ENCODE assay signal across 15 cellular contexts in genomic region chr18:23291456-23292205, GRCh38.
DNase-seq lines count a peak whose midpoint lies in the region; ATAC-seq and TF ChIP-seq lines count a peak whose summit lies in the region.
"Had no signal": no experiment of that assay in that cellular context is flagged by ENCODE, and none has a peak within 500 bp of the region (broad histone marks: within the 10 kb centered on the region; RNA-seq: fewer than 3 reads in every experiment).

No MANE protein-coding gene starts in this region.

- H3K4me1 ChIP-seq in foreskin keratinocyte, result peaks cover 7% of the 10 kb centered on the region
- H3K4me1 ChIP-seq: gastrocnemius medialis, uterus had no signal

- DNase-seq in A172 (ENCODE audit: low spot score) (peak; percentile 8), HPDE6-E6E7 (ENCODE audit: extremely low spot score) (peak; percentile 29), astrocyte of the cerebellum (ENCODE audit: low read depth) (peak; percentile 70), foreskin keratinocyte (peak; percentile 42 to 73), KG1 (lab: John Stamatoyannopoulos, UW) (no peak), Kasumi-1 (lab: John Stamatoyannopoulos, UW) (no peak)
- DNase-seq in CD4-positive, alpha-beta T cell, result no peak
- DNase-seq: ACHN; activated gamma-delta T cell; gastrocnemius medialis; kidney; naive thymus-derived CD4-positive, alpha-beta T cell; uterus had no signal

- no peaks in the 10 kb centered on the region for H3K9me3 ChIP-seq in CD4-positive, alpha-beta T cell (ENCODE audit: control insufficient read depth, low read length)
- H3K9me3 ChIP-seq: gastrocnemius medialis, uterus had no signal

- H3K27ac Mint-ChIP-seq in CD4-positive, alpha-beta T cell, result no peak overlapping the region
- H3K27ac Mint-ChIP-seq: naive thymus-derived CD4-positive, alpha-beta T cell had no signal

- CTCF ChIA-PET in CD4-positive, alpha-beta T cell (lab: Charles Lee), result no interaction called here

- H3K27me3 Mint-ChIP-seq in CD4-positive, alpha-beta T cell, result no peaks in the 10 kb centered on the region
- H3K27me3 Mint-ChIP-seq: naive thymus-derived CD4-positive, alpha-beta T cell had no signal

- no peak overlapping the region for H3K27ac ChIP-seq in foreskin keratinocyte
- H3K27ac ChIP-seq in CD4-positive, alpha-beta T cell (ENCODE audit: low read depth, low read length), result no peak overlapping the region
- H3K27ac ChIP-seq: gastrocnemius medialis, SK-N-MC, uterus had no signal

- H3K4me1 Mint-ChIP-seq in CD4-positive, alpha-beta T cell (ENCODE audit: low read depth), result no peaks in the 10 kb centered on the region
- H3K4me1 Mint-ChIP-seq: naive thymus-derived CD4-positive, alpha-beta T cell had no signal

- no peaks in the 10 kb centered on the region for H3K36me3 Mint-ChIP-seq in CD4-positive, alpha-beta T cell (ENCODE audit: low read depth)

- intact Hi-C loops in CD4-positive, alpha-beta T cell (cut with DNase I, micrococcal nuclease), result loop anchor here in 1 of 2 experiments (2.0 kb wide), 1 partner anchor 19 kb away; no protein-coding TSS in a partner anchor

- no peak overlapping the region for H3K4me3 ChIP-seq in astrocyte of the cerebellum (ENCODE audit: low read depth, low read length)
- H3K4me3 ChIP-seq: gastrocnemius medialis, SK-N-MC, uterus had no signal

- ATAC-seq in foreskin keratinocyte, result peak; percentile 88
- ATAC-seq in GM18502 (IDR thresholded peaks at IDR 0.05; ENCODE audit: poor library complexity, unreplicated experiment), result no peak
- ATAC-seq in CD4-positive, alpha-beta T cell (ENCODE audit: poor library complexity), result no peak
- ATAC-seq: naive thymus-derived CD4-positive, alpha-beta T cell had no signal

- no peaks in the 10 kb centered on the region for H3K9me3 Mint-ChIP-seq in CD4-positive, alpha-beta T cell
- H3K9me3 Mint-ChIP-seq: naive thymus-derived CD4-positive, alpha-beta T cell had no signal

- POLR2A ChIA-PET in CD4-positive, alpha-beta T cell (lab: Charles Lee), result no interaction called here

- no peak overlapping the region for H3K4me3 Mint-ChIP-seq in CD4-positive, alpha-beta T cell
- H3K4me3 Mint-ChIP-seq: naive thymus-derived CD4-positive, alpha-beta T cell had no signal

- H3K27me3 ChIP-seq in foreskin keratinocyte, result no peaks in the 10 kb centered on the region
- H3K27me3 ChIP-seq in CD4-positive, alpha-beta T cell (ENCODE audit: control insufficient read depth, insufficient read depth, low read length), result no peaks in the 10 kb centered on the region
- H3K27me3 ChIP-seq: gastrocnemius medialis, uterus had no signal

- TF ChIP-seq CTCF in astrocyte of the cerebellum (IDR thresholded peaks at IDR 0.05; ENCODE audit: low read depth, low read length, missing control alignments) (no peak), foreskin keratinocyte (conservative IDR thresholded peaks at IDR 0.05) (no peak)
- TF ChIP-seq CTCF in CD4-positive, alpha-beta T cell (IDR thresholded peaks at IDR 0.05), result no peak

- in situ Hi-C loops in astrocyte of the cerebellum (cut with HindIII; ENCODE audit: low sequenced_read_pairs), result no loop called here

Comparison
In these comparisons a context has a peak if more than half of its experiments do, and no peak if none do; other contexts are left out.
1. DNase-seq: peak in A172 (single experiment), HPDE6-E6E7 (single experiment), astrocyte of the cerebellum (single experiment) and foreskin keratinocyte (2 of 2); none in KG1 (single experiment), Kasumi-1 (0 of 2) and CD4-positive, alpha-beta T cell (0 of 10).